29 cellular contexts compared by ENCODE assay signal in the genomic region with DNA sequence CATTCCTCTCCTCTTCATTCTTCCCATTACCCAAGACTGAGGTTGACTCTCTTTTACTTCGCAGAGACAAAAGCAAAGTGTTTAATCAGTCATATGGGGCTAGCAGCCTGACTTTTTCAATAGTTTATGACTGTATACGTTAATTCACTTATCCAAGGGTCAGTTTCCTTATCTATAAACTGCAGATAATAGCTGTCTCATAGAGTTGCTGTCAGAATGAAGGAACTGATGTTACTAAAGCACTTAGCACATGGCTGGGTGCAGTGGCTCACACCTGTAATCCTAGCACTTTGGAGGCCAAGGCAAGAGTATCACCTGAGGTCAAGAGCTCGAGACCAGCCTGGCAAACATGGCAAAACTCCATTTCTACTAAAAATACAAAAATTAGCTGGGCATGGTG.
"Had no signal": no experiment of that assay in that cellular context is flagged by ENCODE, and none has a peak within 500 bp of the region (broad histone marks: within the 10 kb centered on the region; RNA-seq: fewer than 3 reads in every experiment).

No MANE protein-coding gene starts in this region.

- H3K27me3 ChIP-seq: ascending aorta, breast epithelium, cardiac muscle cell, colonic mucosa, dorsolateral prefrontal cortex, esophagus squamous epithelium had no signal

- H3K4me1 ChIP-seq: ascending aorta, breast epithelium, colonic mucosa, esophagus squamous epithelium had no signal

- H3K9me3 ChIP-seq: ascending aorta, breast epithelium, colonic mucosa, esophagus squamous epithelium had no signal

- FAIRE-seq: frontal cortex, TTC549 had no signal

- ATAC-seq: activated naive CD4-positive, alpha-beta T cell treated with anti-CD3 and anti-CD28 coated beads, Interleukin-2, amount 50 U/mL, for 72 hours; activated T-cell treated with anti-CD3 and anti-CD28 coated beads, Interleukin-2, amount 50 U/mL, for 72 hours; WTC11 had no signal

- H3K36me3 ChIP-seq: ascending aorta, breast epithelium, cardiac muscle cell, colonic mucosa, esophagus squamous epithelium had no signal

- H3K4me3 ChIP-seq: ascending aorta, breast epithelium, cardiac muscle cell, colonic mucosa, dorsolateral prefrontal cortex, esophagus squamous epithelium had no signal

- H3K27ac ChIP-seq: ascending aorta, breast epithelium, cardiac muscle cell, colonic mucosa, dorsolateral prefrontal cortex, esophagus squamous epithelium, VCaP had no signal

- DNase-seq: activated CD4-positive, alpha-beta memory T cell treated with anti-CD3 and anti-CD28 coated beads, Interleukin-2, amount 10 ng/mL, durations not matched to agents 7 days and 5 days; activated CD4-positive, alpha-beta T cell treated with anti-CD3 and anti-CD28 coated beads for 1 hour; activated CD4-positive, alpha-beta T cell treated with anti-CD3 and anti-CD28 coated beads for 4 hours; activated CD4-positive, alpha-beta T cell treated with anti-CD3 and anti-CD28 coated beads, Interleukin-2, amount 10 ng/mL, durations not matched to agents 7 days and 5 days; activated CD4-positive, alpha-beta T cell treated with anti-CD3 and anti-CD28 coated beads, Interleukin-2, amount 50 U/mL, for 4 hours; activated CD8-positive, alpha-beta memory T cell treated with anti-CD3 and anti-CD28 coated beads, Interleukin-2, amount 50 U/mL, for 48 hours; activated gamma-delta T cell; activated naive CD4-positive, alpha-beta T cell; activated naive CD4-positive, alpha-beta T cell treated with anti-CD3 and anti-CD28 coated beads, Interleukin-2, amount 10 ng/mL, durations not matched to agents 7 days and 5 days; activated naive CD8-positive, alpha-beta T cell treated with anti-CD3 and anti-CD28 coated beads, Interleukin-2, amount 10 ng/mL, durations not matched to agents 7 days and 5 days; activated T-cell treated with anti-CD3 and anti-CD28 coated beads for 4 hours; activated T-cell treated with anti-CD3 and anti-CD28 coated beads, Interleukin-2, amount 50 U/mL, for 24 hours; activated T-cell treated with anti-CD3 and anti-CD28 coated beads, Interleukin-2, amount 50 U/mL, for 72 hours; central memory CD4-positive, alpha-beta T cell; cerebellar nuclear complex; colonic mucosa; dorsolateral prefrontal cortex; effector memory CD4-positive, alpha-beta T cell; endodermal cell; esophagus squamous epithelium; T-helper 2 cell had no signal
